ENCODE assay signal across 8 cellular contexts in the genomic region with DNA sequence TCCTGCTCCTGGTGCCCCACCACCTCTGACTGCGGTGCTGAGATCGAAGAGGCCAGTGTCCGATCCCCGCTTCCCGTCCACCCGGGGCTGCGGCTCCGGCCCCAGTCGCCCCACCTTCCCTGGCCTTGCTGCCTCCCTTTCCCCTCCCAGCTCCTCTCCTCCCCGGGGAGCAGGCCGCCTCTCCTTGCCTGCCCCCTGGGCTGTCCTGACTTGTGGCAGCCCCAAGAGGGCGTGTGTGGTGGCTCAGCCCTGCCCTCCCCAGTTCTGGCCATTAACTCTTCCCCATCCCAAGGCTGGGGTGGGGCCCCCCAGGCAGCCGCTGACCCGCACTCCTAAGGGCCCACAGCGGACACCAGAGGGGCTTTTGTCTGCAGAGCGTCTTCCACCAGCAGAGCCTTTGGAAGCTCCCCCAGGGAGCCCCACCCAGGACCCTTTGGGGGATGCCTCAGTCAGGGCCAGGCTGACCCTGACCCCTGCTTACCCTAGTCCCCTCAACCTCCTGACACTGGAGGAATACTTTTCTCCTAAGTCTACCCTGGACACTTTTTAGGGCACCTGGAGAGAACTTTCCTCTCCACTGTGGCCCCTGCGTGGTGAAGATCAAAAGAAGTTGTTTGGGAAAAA. TPM values are rescaled to one million over a fixed set of nuclear protein-coding genes. Genes with fewer than 3 reads are reported as not detected.
DNase-seq lines count a peak whose midpoint lies in the region; ATAC-seq and TF ChIP-seq lines count a peak whose summit lies in the region.

No MANE protein-coding gene starts in this region.

- H3K36me3 Mint-ChIP-seq in IgD-negative memory B cell: no peaks in the 10 kb centered on the region
- no peaks in the 10 kb centered on the region for H3K36me3 Mint-ChIP-seq in activated naive CD4-positive, alpha-beta T cell treated with anti-CD3 and anti-CD28 coated beads, Interleukin-2, amount 10 ng/mL, durations not matched to agents 7 days and 5 days

- TF ChIP-seq CTCF in GM10248 (IDR thresholded peaks at IDR 0.05; ENCODE audit: control extremely low read depth, extremely low read depth, low read depth, missing control alignments): peak; percentile 62

- H3K4me3 Mint-ChIP-seq in IgD-negative memory B cell: peak overlapping the region; percentile 19 to 94 (median 88)
- peak overlapping the region; percentile 49 for H3K4me3 Mint-ChIP-seq in activated naive CD4-positive, alpha-beta T cell treated with anti-CD3 and anti-CD28 coated beads, Interleukin-2, amount 10 ng/mL, durations not matched to agents 7 days and 5 days

- H3K9me3 Mint-ChIP-seq in IgD-negative memory B cell: no peaks in the 10 kb centered on the region
- H3K9me3 Mint-ChIP-seq in activated naive CD4-positive, alpha-beta T cell treated with anti-CD3 and anti-CD28 coated beads, Interleukin-2, amount 10 ng/mL, durations not matched to agents 7 days and 5 days: no peaks in the 10 kb centered on the region

- DNase-seq in GM10248 (ENCODE audit: extremely low spot score) (peak; percentile 77), hepatic stellate cell (ENCODE audit: low spot score) (peak; percentile 65), NCI-H2196 treated with DMSO at 0.1 percent for 48 hours (lab: John Stamatoyannopoulos, UW; ENCODE audit: unreplicated experiment) (no peak), NCI-H146 treated with DMSO at 0.1 percent for 48 hours (lab: John Stamatoyannopoulos, UW; ENCODE audit: unreplicated experiment) (no peak)
- peak; percentile 40 for DNase-seq in activated naive CD4-positive, alpha-beta T cell treated with anti-CD3 and anti-CD28 coated beads, Interleukin-2, amount 10 ng/mL, durations not matched to agents 7 days and 5 days

- POLR2A ChIA-PET in GM10248 (lab: Yijun Ruan, JAX): no interaction called here

- peak overlapping the region; percentile 74 to 86 (median 81) for H3K9ac ChIP-seq in skeletal muscle tissue (ENCODE audit: low read depth in 1 of 3, low read length in 3 of 3)

- no peaks in the 10 kb centered on the region for H3K9me3 ChIP-seq in skeletal muscle tissue (ENCODE audit: control insufficient read depth in 3 of 3, low read length in 3 of 3)

- peaks cover 11 to 16% (median 13%) of the 10 kb centered on the region in 3 donors for H3K4me1 ChIP-seq in skeletal muscle tissue (ENCODE audit: control insufficient read depth in 3 of 3, insufficient read depth in 3 of 3, low read length in 3 of 3)

- H3K27ac Mint-ChIP-seq in IgD-negative memory B cell: no peak overlapping the region
- H3K27ac Mint-ChIP-seq in activated naive CD4-positive, alpha-beta T cell treated with anti-CD3 and anti-CD28 coated beads, Interleukin-2, amount 10 ng/mL, durations not matched to agents 7 days and 5 days: no peak overlapping the region

- H3K36me3 ChIP-seq in skeletal muscle tissue (ENCODE audit: control insufficient read depth in 3 of 3, insufficient read depth in 3 of 3, low read length in 3 of 3): no peaks in the 10 kb centered on the region

- H3K27me3 ChIP-seq in skeletal muscle tissue (ENCODE audit: control insufficient read depth in 3 of 3, insufficient read depth in 3 of 3, low read length in 3 of 3): peaks cover 0 to 5% (median 4%) of the 10 kb centered on the region in 3 donors

- H3K27ac ChIP-seq in skeletal muscle tissue (ENCODE audit: low read depth, low read length): peak overlapping the region; percentile 76

- H3K4me3 ChIP-seq in skeletal muscle tissue (ENCODE audit: low read length in 3 of 3): peak overlapping the region; percentile 54 to 78 (median 78)

- H3K27me3 Mint-ChIP-seq in IgD-negative memory B cell: peaks cover 24% of the 10 kb centered on the region
- H3K27me3 Mint-ChIP-seq in activated naive CD4-positive, alpha-beta T cell treated with anti-CD3 and anti-CD28 coated beads, Interleukin-2, amount 10 ng/mL, durations not matched to agents 7 days and 5 days: peaks cover 84% of the 10 kb centered on the region

- peak; percentile 42 for ATAC-seq in GM21423 (IDR thresholded peaks at IDR 0.05; ENCODE audit: unreplicated experiment)

- CTCF ChIA-PET in GM10248 (lab: Yijun Ruan, JAX): interaction anchor here (0.6 to 9.2 kb wide), 16 partner anchors 8 to 168 kb away, joined by 3 to 200 read pairs (median 4); partner anchors contain the start of genes RTN4RL2, SLC43A3, SSRP1 and UBE2L6
- CTCF ChIA-PET in activated naive CD4-positive, alpha-beta T cell treated with anti-CD3 and anti-CD28 coated beads, Interleukin-2, amount 10 ng/mL, durations not matched to agents 7 days and 5 days (lab: Charles Lee): interaction anchor here (0.6 to 9.2 kb wide), 7 partner anchors 14 to 130 kb away, joined by 3 to 92 read pairs (median 5); partner anchors contain the start of gene RTN4RL2

- H3K4me1 Mint-ChIP-seq in IgD-negative memory B cell: peaks cover 12 to 36% (median 21%) of the 10 kb centered on the region in 3 donors
- peaks cover 47% of the 10 kb centered on the region for H3K4me1 Mint-ChIP-seq in activated naive CD4-positive, alpha-beta T cell treated with anti-CD3 and anti-CD28 coated beads, Interleukin-2, amount 10 ng/mL, durations not matched to agents 7 days and 5 days

RNA-seq across cellular contexts. Expression of gene RTN4RL2, which starts 16.7 kb away (rescaled TPM):
- 0.14 TPM for polyA plus RNA-seq in IgD-negative memory B cell
- not detected for total RNA-seq in skeletal muscle tissue

RNA-seq across cellular contexts. Expression of gene SLC43A1, which starts 38.5 kb away (rescaled TPM):
- 7.2 TPM for polyA plus RNA-seq in IgD-negative memory B cell
- 18.3 TPM for total RNA-seq in skeletal muscle tissue

RNA-seq across cellular contexts. Expression of gene SLC43A3, which starts 50.1 kb away (rescaled TPM):
- 15.8 TPM for polyA plus RNA-seq in IgD-negative memory B cell
- 15.1 TPM for total RNA-seq in skeletal muscle tissue

RNA-seq across cellular contexts. Expression of gene TIMM10, which starts 53.6 kb away (rescaled TPM):
- 63.5 TPM for polyA plus RNA-seq in IgD-negative memory B cell
- total RNA-seq in skeletal muscle tissue: 64.2 TPM

Comparison
In these comparisons a context has a peak if more than half of its experiments do, and no peak if none do; other contexts are left out.
1. DNase-seq: peak in GM10248 (single experiment), activated naive CD4-positive, alpha-beta T cell treated with anti-CD3 and anti-CD28 coated beads, Interleukin-2, amount 10 ng/mL, durations not matched to agents 7 days and 5 days (single experiment) and hepatic stellate cell (single experiment); none in NCI-H2196 treated with DMSO at 0.1 percent for 48 hours (single experiment) and NCI-H146 treated with DMSO at 0.1 percent for 48 hours (single experiment).